Comparison of ENCODE assay signal across 26 cellular contexts in the genomic region with DNA sequence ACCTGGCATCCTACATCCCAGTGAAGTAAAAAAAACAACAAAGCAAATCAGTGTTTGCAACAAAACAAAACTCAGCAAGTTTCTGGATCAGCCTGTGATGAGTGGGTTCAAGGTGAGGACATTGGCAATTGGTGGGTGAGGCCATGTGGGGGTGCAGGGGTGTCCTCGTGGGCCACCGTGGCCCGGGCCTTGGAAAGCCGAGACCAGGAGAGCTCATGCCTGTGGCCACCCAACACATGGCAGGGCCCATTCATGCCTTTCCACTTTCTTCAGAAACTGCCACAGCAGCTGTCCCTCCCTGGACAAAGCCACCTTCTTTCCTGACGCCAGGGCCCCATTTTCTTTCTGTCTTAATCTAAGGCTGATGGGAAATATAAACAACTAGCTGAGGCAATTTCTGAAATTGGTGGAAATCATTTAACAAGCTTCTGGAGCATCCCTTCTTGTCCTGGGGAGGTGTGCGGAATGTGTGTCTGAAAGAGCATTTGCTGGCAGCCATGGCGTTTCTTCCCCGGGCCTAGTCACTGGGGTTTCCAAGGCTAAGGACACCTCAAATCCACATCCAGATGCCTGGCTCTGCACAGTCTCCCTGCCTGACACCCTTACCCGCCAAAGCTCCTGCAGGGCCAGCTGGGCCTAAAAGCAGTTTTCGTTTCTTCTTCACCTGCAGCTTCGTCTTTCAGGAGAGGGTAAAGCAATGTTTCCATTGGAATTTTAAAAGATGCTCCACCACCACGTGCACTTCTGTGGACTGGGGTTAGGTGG. TPM values are rescaled to one million over a fixed set of nuclear protein-coding genes. Genes with fewer than 3 reads are reported as not detected.
DNase-seq lines count a peak whose midpoint lies in the region; ATAC-seq, FAIRE-seq and TF ChIP-seq lines count a peak whose summit lies in the region.
"Had no signal": no experiment of that assay in that cellular context is flagged by ENCODE, and none has a peak within 500 bp of the region (broad histone marks: within the 10 kb centered on the region; RNA-seq: fewer than 3 reads in every experiment).

No MANE protein-coding gene starts in this region.

- H3K27ac ChIP-seq in aorta (ENCODE audit: low read depth in 1 of 2, low read length in 2 of 2) = no peak overlapping the region
- H3K27ac ChIP-seq in brain microvascular endothelial cell = no peak overlapping the region
- H3K27ac ChIP-seq: BLaER1, GM23248, KMS-11, RWPE1 had no signal

- no peak for ATAC-seq in activated naive CD8-positive, alpha-beta T cell treated with anti-CD3 and anti-CD28 coated beads, Interleukin-2, amount 10 ng/mL, durations not matched to agents 7 days and 5 days (ENCODE audit: low read depth)
- ATAC-seq in aorta (ENCODE audit: low FRiP score) (no peak), HG03039 (IDR thresholded peaks at IDR 0.05; ENCODE audit: unreplicated experiment) (no peak)
- ATAC-seq: Panc1 had no signal

- H3K4me3 ChIP-seq in bronchial epithelial cell (ENCODE audit: low read depth, low read length) (no peak overlapping the region), aorta (ENCODE audit: low read length in 2 of 2) (no peak overlapping the region), brain microvascular endothelial cell (ENCODE audit: low read depth, low read length) (no peak overlapping the region)
- H3K4me3 ChIP-seq: BLaER1, GM23248 had no signal

- H3K27me3 ChIP-seq in bronchial epithelial cell (ENCODE audit: control insufficient read depth, insufficient read depth, low read length) = no peaks in the 10 kb centered on the region
- no peaks in the 10 kb centered on the region for H3K27me3 ChIP-seq in aorta (ENCODE audit: control insufficient read depth in 1 of 2, insufficient read depth in 2 of 2, low read length in 1 of 2)
- no peaks in the 10 kb centered on the region for H3K27me3 ChIP-seq in brain microvascular endothelial cell (replicated peaks)
- H3K27me3 ChIP-seq: BLaER1 had no signal

- no peak overlapping the region for H3K27ac Mint-ChIP-seq in activated naive CD8-positive, alpha-beta T cell treated with anti-CD3 and anti-CD28 coated beads, Interleukin-2, amount 10 ng/mL, durations not matched to agents 7 days and 5 days
- H3K27ac Mint-ChIP-seq in activated naive CD8-positive, alpha-beta T cell treated with anti-CD3 and anti-CD28 coated beads for 36 hours = no peak overlapping the region
- H3K27ac Mint-ChIP-seq: CD4-positive, CD25-positive, alpha-beta regulatory T cell had no signal

- no peaks in the 10 kb centered on the region for H3K9me3 ChIP-seq in aorta (ENCODE audit: control insufficient read depth, low read length)
- H3K9me3 ChIP-seq: BLaER1 had no signal

- H3K4me1 Mint-ChIP-seq in activated naive CD8-positive, alpha-beta T cell treated with anti-CD3 and anti-CD28 coated beads, Interleukin-2, amount 10 ng/mL, durations not matched to agents 7 days and 5 days = no peaks in the 10 kb centered on the region
- no peaks in the 10 kb centered on the region for H3K4me1 Mint-ChIP-seq in activated naive CD8-positive, alpha-beta T cell treated with anti-CD3 and anti-CD28 coated beads for 36 hours
- H3K4me1 Mint-ChIP-seq: CD4-positive, CD25-positive, alpha-beta regulatory T cell had no signal

- H3K4me1 ChIP-seq in aorta (ENCODE audit: control insufficient read depth in 1 of 2, insufficient read depth in 2 of 2, low read length in 2 of 2) = peaks cover 0 to 1% of the 10 kb centered on the region in 2 donors

- peak; percentile 18 for DNase-seq in activated naive CD8-positive, alpha-beta T cell treated with anti-CD3 and anti-CD28 coated beads, Interleukin-2, amount 10 ng/mL, durations not matched to agents 7 days and 5 days
- no peak for DNase-seq in activated naive CD8-positive, alpha-beta T cell treated with anti-CD3 and anti-CD28 coated beads for 36 hours
- no peak for DNase-seq in bronchial epithelial cell (ENCODE audit: low read depth)
- DNase-seq in myocyte (ENCODE audit: low read depth) = peak; percentile 22
- peak; percentile 20 to 58 for DNase-seq in aorta
- DNase-seq in brain microvascular endothelial cell = no peak
- no peak for DNase-seq in NCI-H2081 (lab: John Stamatoyannopoulos, UW)
- DNase-seq: CD4-positive, CD25-positive, alpha-beta regulatory T cell; GM23248; HCEC 1CT; IMR-90; MM.1S; NCI-H1048; NCI-H1417; NCI-H1694; NCI-H2029 treated with DMSO at 0.1 percent for 48 hours; NCI-H345; NCI-H510A treated with DMSO at 0.1 percent for 48 hours; SHP77 had no signal

- intact Hi-C loops in aorta (cut with DNase I) = loop anchor here in 1 of 2 donors (10.0 kb wide), 1 partner anchor 145 kb away; no protein-coding TSS in a partner anchor

- H3K4me3 Mint-ChIP-seq in activated naive CD8-positive, alpha-beta T cell treated with anti-CD3 and anti-CD28 coated beads, Interleukin-2, amount 10 ng/mL, durations not matched to agents 7 days and 5 days = no peak overlapping the region
- no peak overlapping the region for H3K4me3 Mint-ChIP-seq in activated naive CD8-positive, alpha-beta T cell treated with anti-CD3 and anti-CD28 coated beads for 36 hours
- H3K4me3 Mint-ChIP-seq: CD4-positive, CD25-positive, alpha-beta regulatory T cell had no signal

- peak; percentile 64 for FAIRE-seq in bronchial epithelial cell (lab: Jason Lieb, UNC)
- FAIRE-seq: A204.1, D721Med had no signal

- H3K36me3 Mint-ChIP-seq in activated naive CD8-positive, alpha-beta T cell treated with anti-CD3 and anti-CD28 coated beads, Interleukin-2, amount 10 ng/mL, durations not matched to agents 7 days and 5 days = no peaks in the 10 kb centered on the region
- H3K36me3 Mint-ChIP-seq in activated naive CD8-positive, alpha-beta T cell treated with anti-CD3 and anti-CD28 coated beads for 36 hours = no peaks in the 10 kb centered on the region
- H3K36me3 Mint-ChIP-seq: CD4-positive, CD25-positive, alpha-beta regulatory T cell had no signal

- no peaks in the 10 kb centered on the region for H3K9me3 Mint-ChIP-seq in activated naive CD8-positive, alpha-beta T cell treated with anti-CD3 and anti-CD28 coated beads, Interleukin-2, amount 10 ng/mL, durations not matched to agents 7 days and 5 days
- H3K9me3 Mint-ChIP-seq in activated naive CD8-positive, alpha-beta T cell treated with anti-CD3 and anti-CD28 coated beads for 36 hours = no peaks in the 10 kb centered on the region

- TF ChIP-seq CTCF in bronchial epithelial cell (IDR thresholded peaks at IDR 0.05; ENCODE audit: insufficient read depth, low read length, severe bottlenecking) (no peak), brain microvascular endothelial cell (IDR thresholded peaks at IDR 0.05; ENCODE audit: low read depth, low read length, missing control alignments) (no peak)

- POLR2A ChIA-PET in activated naive CD8-positive, alpha-beta T cell treated with anti-CD3 and anti-CD28 coated beads, Interleukin-2, amount 10 ng/mL, durations not matched to agents 7 days and 5 days (lab: Charles Lee) = no interaction called here

- H3K27me3 Mint-ChIP-seq in activated naive CD8-positive, alpha-beta T cell treated with anti-CD3 and anti-CD28 coated beads, Interleukin-2, amount 10 ng/mL, durations not matched to agents 7 days and 5 days = no peaks in the 10 kb centered on the region
- no peaks in the 10 kb centered on the region for H3K27me3 Mint-ChIP-seq in activated naive CD8-positive, alpha-beta T cell treated with anti-CD3 and anti-CD28 coated beads for 36 hours
- H3K27me3 Mint-ChIP-seq: CD4-positive, CD25-positive, alpha-beta regulatory T cell had no signal

- in situ Hi-C loops in brain microvascular endothelial cell (cut with HindIII; ENCODE audit: low pct_ligation_motif_present, low sequenced_read_pairs) = no loop called here

- WGBS in aorta, 2 donors = 87 to 89% methylated on average over 12 of the region's 12 CpGs

- no peaks in the 10 kb centered on the region for H3K36me3 ChIP-seq in bronchial epithelial cell (ENCODE audit: control insufficient read depth, insufficient read depth, low read length)
- H3K36me3 ChIP-seq in aorta (ENCODE audit: control insufficient read depth in 1 of 2, insufficient read depth in 2 of 2, low read length in 1 of 2) = no peaks in the 10 kb centered on the region
- H3K36me3 ChIP-seq in brain microvascular endothelial cell (replicated peaks) = no peaks in the 10 kb centered on the region
- H3K36me3 ChIP-seq: BLaER1 had no signal

RNA-seq across cellular contexts. Expression of gene SFMBT1, which starts 34.1 kb away (rescaled TPM):
- 10 to 100 TPM; 29.5 to 30.8 TPM for total RNA-seq in activated naive CD8-positive, alpha-beta T cell treated with anti-CD3 and anti-CD28 coated beads, Interleukin-2, amount 10 ng/mL, durations not matched to agents 7 days and 5 days
- total RNA-seq in activated naive CD8-positive, alpha-beta T cell treated with anti-CD3 and anti-CD28 coated beads for 36 hours = 10 to 100 TPM; 19.7 to 21.9 TPM
- total RNA-seq in bronchial epithelial cell = 7.6 and 8.1 TPM in 2 replicates
- total RNA-seq in myocyte = 4.8 and 8.1 TPM in 2 replicates
- 4.7 TPM for polyA plus RNA-seq in myocyte (2012)
- 10 to 100 TPM in 1 of 2 donors, 1 to 10 TPM in 1; 8.8 to 12.6 TPM for total RNA-seq in aorta
- polyA plus RNA-seq in aorta = 1 to 10 TPM in 1 of 2 donors, under 1 TPM in 1; 0.75 to 2.0 TPM

RNA-seq across cellular contexts. Expression of gene RFT1, which starts 50.3 kb away (rescaled TPM):
- total RNA-seq in activated naive CD8-positive, alpha-beta T cell treated with anti-CD3 and anti-CD28 coated beads, Interleukin-2, amount 10 ng/mL, durations not matched to agents 7 days and 5 days = 10 to 100 TPM; 27.9 to 32.2 TPM
- total RNA-seq in activated naive CD8-positive, alpha-beta T cell treated with anti-CD3 and anti-CD28 coated beads for 36 hours = 10 to 100 TPM; 49.3 to 50.7 TPM
- 11.4 and 15.5 TPM in 2 replicates for total RNA-seq in bronchial epithelial cell
- total RNA-seq in myocyte = 6.7 and 7.5 TPM in 2 replicates
- polyA plus RNA-seq in myocyte (2012) = 16.7 TPM
- total RNA-seq in aorta = 10 to 100 TPM; 11.9 to 16.6 TPM
- 1 to 10 TPM; 5.0 to 5.8 TPM for polyA plus RNA-seq in aorta

Comparison
In these comparisons a context has a peak if more than half of its experiments do, and no peak if none do; other contexts are left out.
1. DNase-seq: peak in activated naive CD8-positive, alpha-beta T cell treated with anti-CD3 and anti-CD28 coated beads, Interleukin-2, amount 10 ng/mL, durations not matched to agents 7 days and 5 days (single experiment), myocyte (single experiment) and aorta (2 of 2); none in activated naive CD8-positive, alpha-beta T cell treated with anti-CD3 and anti-CD28 coated beads for 36 hours (single experiment), bronchial epithelial cell (single experiment), brain microvascular endothelial cell (single experiment) and NCI-H2081 (0 of 2).